Comparison of ENCODE assay signal across 13 cellular contexts in the genomic region with DNA sequence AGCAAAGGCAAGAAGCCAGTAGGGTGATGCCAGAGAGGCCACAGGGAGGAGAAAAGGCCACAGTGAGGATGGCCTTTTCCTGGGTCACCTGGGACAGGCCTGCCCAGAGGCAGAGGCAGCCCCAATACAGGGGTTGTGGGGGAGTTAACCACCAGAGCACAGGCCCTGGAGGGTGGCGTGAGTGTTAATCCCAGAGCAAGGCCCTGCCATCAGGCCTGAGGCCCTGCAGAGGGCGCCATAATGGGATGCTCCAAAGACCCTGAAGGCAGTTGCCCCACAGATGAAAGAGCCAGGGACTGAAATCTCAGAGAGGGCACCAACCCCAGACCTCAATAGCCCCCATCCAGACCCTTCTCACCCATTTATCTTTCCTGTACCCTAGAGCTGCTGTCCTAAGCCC.
A peak's percentile ranks its signal among the peaks of the same experiment; 100 is the strongest.
DNase-seq lines count a peak whose midpoint lies in the region; ATAC-seq and TF ChIP-seq lines count a peak whose summit lies in the region.
"Had no signal": no experiment of that assay in that cellular context is flagged by ENCODE, and none has a peak within 500 bp of the region (broad histone marks: within the 10 kb centered on the region; RNA-seq: fewer than 3 reads in every experiment).

No MANE protein-coding gene starts in this region.

- peak; percentile 57 for TF ChIP-seq CTCF in 22Rv1 (IDR thresholded peaks at IDR 0.05)
- peak; percentile 49 for TF ChIP-seq CTCF in GM10266 (IDR thresholded peaks at IDR 0.05; ENCODE audit: control insufficient read depth, insufficient read depth, low read depth, missing control alignments)
- peak; percentile 18 for TF ChIP-seq CTCF in fibroblast of pulmonary artery (IDR thresholded peaks at IDR 0.05; ENCODE audit: low read length, missing control alignments)
- no peak for TF ChIP-seq CTCF in foreskin fibroblast (IDR thresholded peaks at IDR 0.05; ENCODE audit: low read depth, low read length)

- no peak for ATAC-seq in GM18517 (IDR thresholded peaks at IDR 0.05; ENCODE audit: unreplicated experiment)

- no peak overlapping the region for H3K27ac ChIP-seq in 22Rv1
- H3K27ac ChIP-seq: dorsolateral prefrontal cortex, SJSA1 had no signal

- H3K4me3 ChIP-seq in fibroblast of pulmonary artery (replicated peaks; ENCODE audit: low read depth, low read length), result no peak overlapping the region
- H3K4me3 ChIP-seq in foreskin fibroblast (ENCODE audit: low read depth in 1 of 2, low read length in 2 of 2), result no peak overlapping the region
- H3K4me3 ChIP-seq: dorsolateral prefrontal cortex, SJSA1 had no signal

- DNase-seq in GM10266 (ENCODE audit: extremely low spot score), result no peak
- DNase-seq in OCI-M1 (lab: John Stamatoyannopoulos, UW), result peak; percentile 30
- no peak for DNase-seq in fibroblast of pulmonary artery (ENCODE audit: low read depth)
- no peak for DNase-seq in GF-D8 (lab: John Stamatoyannopoulos, UW)
- DNase-seq in foreskin fibroblast, result no peak
- no peak for DNase-seq in NCI-H524 (lab: John Stamatoyannopoulos, UW)
- DNase-seq: activated CD4-positive, alpha-beta T cell treated with anti-CD3 and anti-CD28 coated beads, Interleukin-2, amount 10 ng/mL, durations not matched to agents 24 days and 14 days; activated naive CD4-positive, alpha-beta T cell treated with anti-CD3 and anti-CD28 coated beads for 36 hours; dorsolateral prefrontal cortex; stimulated activated naive CD4-positive, alpha-beta T cell treated with Interleukin-2 at 50 U/mL for 16 hours had no signal
